In the genomic region with DNA sequence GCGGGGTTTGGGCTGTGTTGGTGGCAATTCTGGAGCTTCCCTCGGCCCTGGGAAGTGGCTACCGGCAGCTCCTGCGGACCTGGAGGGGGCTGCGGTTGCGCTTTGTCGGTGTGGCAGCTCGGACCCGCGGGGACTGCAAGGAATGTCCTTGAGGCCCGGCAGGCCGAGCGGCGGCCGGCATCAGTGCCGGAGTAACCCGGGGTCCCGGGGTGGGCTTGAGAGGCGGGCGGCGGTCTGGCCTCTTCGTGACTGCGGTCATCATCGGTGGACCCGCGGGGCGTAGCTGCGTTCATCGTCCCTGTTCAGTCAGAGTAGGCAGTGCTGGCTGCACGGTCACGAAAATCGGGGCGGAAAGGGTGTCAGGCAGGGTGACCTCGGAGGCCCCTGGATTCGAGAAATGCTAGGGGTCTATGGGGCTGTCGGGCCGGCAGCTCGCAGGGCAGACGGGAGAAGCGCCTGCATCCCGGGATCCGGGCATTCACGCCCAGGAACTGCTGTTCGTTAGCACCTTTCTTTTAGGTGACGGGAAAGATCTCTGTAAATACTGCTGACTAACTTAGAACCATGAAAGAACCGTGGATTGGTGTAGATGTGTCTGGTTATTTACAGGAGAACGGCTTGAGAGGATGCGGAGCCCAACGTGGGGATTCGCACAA, we compare ENCODE assay signal across 8 cellular contexts. TPM values are rescaled to one million over a fixed set of nuclear protein-coding genes. Genes with fewer than 3 reads are reported as not detected.
DNase-seq lines count a peak whose midpoint lies in the region; ATAC-seq, FAIRE-seq and TF ChIP-seq lines count a peak whose summit lies in the region.

No MANE protein-coding gene starts in this region.

- peak; percentile 4 for ATAC-seq in GM21717 (IDR thresholded peaks at IDR 0.05; ENCODE audit: unreplicated experiment)
- peak; percentile 15 for ATAC-seq in Panc1
- no peak for ATAC-seq in HG03039 (IDR thresholded peaks at IDR 0.05; ENCODE audit: unreplicated experiment)

- POLR2A ChIA-PET in Panc1 (lab: Charles Lee) = interaction anchor here (0.7 to 1.3 kb wide), 9 partner anchors 14 to 1593 kb away, joined by 3 to 12 read pairs (median 6); partner anchors contain the start of gene ANKRD31
- POLR2A ChIA-PET in MCF 10A (lab: Yijun Ruan, JAX) = interaction anchor here (0.6 to 6.0 kb wide), 31 partner anchors 8 to 1773 kb away, joined by 3 to 124 read pairs (median 4); partner anchors contain the start of genes ANKRA2, ANKRD31, CERT1 and GCNT4

- H3K27ac ChIP-seq in Panc1 (ENCODE audit: low read length) = peak overlapping the region; percentile 70
- peak overlapping the region; percentile 86 for H3K27ac ChIP-seq in keratinocyte (ENCODE audit: control insufficient read depth, insufficient read depth, low read length)

- peaks cover 23% of the 10 kb centered on the region for H4K20me1 ChIP-seq in keratinocyte (ENCODE audit: control insufficient read depth, extremely low read depth, insufficient read depth, low read length)

- CTCF ChIA-PET in Panc1 (lab: Charles Lee) = interaction anchor here (0.6 to 1.4 kb wide), 3 partner anchors 99 to 147 kb away, joined by 3 to 20 read pairs (median 11); partner anchors contain the start of gene ANKRD31
- CTCF ChIA-PET in MCF 10A (lab: Yijun Ruan, JAX) = interaction anchor here (0.7 to 2.0 kb wide), 11 partner anchors 16 to 1554 kb away, joined by 3 to 17 read pairs (median 4); partner anchors contain the start of gene ANKRD31

- in situ Hi-C loops in Panc1 (cut with HindIII; ENCODE audit: low pct_unique_long_range_greater_than_20kb, low sequenced_read_pairs) = no loop called here

- H3K4me2 ChIP-seq in keratinocyte (ENCODE audit: control insufficient read depth, extremely low read depth, insufficient read depth, low read depth, low read length) = peak overlapping the region; percentile 93

- H3K9me1 ChIP-seq in keratinocyte (ENCODE audit: control insufficient read depth, extremely low read depth, insufficient read depth, low read length) = peaks cover 2% of the 10 kb centered on the region

- BruUV-seq in Panc1 (replicated peaks; lab: Mats Ljungman, UMichigan) (no TSS peak), MCF 10A (replicated peaks; lab: Mats Ljungman, UMichigan) (no TSS peak)

- H3K36me3 Mint-ChIP-seq in CD14-positive monocyte (peaks cover 6 to 9% of the 10 kb centered on the region in 2 donors), MCF 10A (ENCODE audit: insufficient read depth, unreplicated experiment) (peaks cover 9% of the 10 kb centered on the region)

- peak overlapping the region; percentile 89 for H3K9ac ChIP-seq in keratinocyte (ENCODE audit: control insufficient read depth, extremely low read depth, insufficient read depth, low read length)

- H3K4me1 Mint-ChIP-seq in CD14-positive monocyte (peaks cover 35% of the 10 kb centered on the region), MCF 10A (ENCODE audit: insufficient read depth, unreplicated experiment) (peaks cover 37% of the 10 kb centered on the region)

- H3K4me1 ChIP-seq in Panc1 (ENCODE audit: control insufficient read depth, insufficient read depth, low read length) (peaks cover 31% of the 10 kb centered on the region), keratinocyte (ENCODE audit: control insufficient read depth, extremely low read depth, insufficient read depth, low read length) (peaks cover 43% of the 10 kb centered on the region)

- peaks cover 53% of the 10 kb centered on the region for H3K79me2 ChIP-seq in keratinocyte (ENCODE audit: control insufficient read depth, insufficient read depth, low read length)

- dilution Hi-C loops in keratinocyte (cut with MboI; ENCODE audit: extremely low pct_ligation_motif_present, low sequenced_read_pairs) = no loop called here

- no peak overlapping the region for H3K27ac Mint-ChIP-seq in CD14-positive monocyte
- H3K27ac Mint-ChIP-seq in MCF 10A (ENCODE audit: low read depth, unreplicated experiment) = no peak overlapping the region

- H3K36me3 ChIP-seq in Panc1 (ENCODE audit: control insufficient read depth, insufficient read depth, low read length) = peaks cover 2% of the 10 kb centered on the region
- H3K36me3 ChIP-seq in keratinocyte (ENCODE audit: control insufficient read depth in 2 of 2, extremely low read depth in 1 of 2, insufficient read depth in 2 of 2, low read length in 2 of 2) = peaks cover 0 to 2% of the 10 kb centered on the region in 2 experiments

- intact Hi-C loops in CD14-positive monocyte (cut with micrococcal nuclease) (loop anchor here (2.0 to 5.0 kb wide), 3 partner anchors 17 to 101 kb away; partner anchors contain the start of gene ANKRD31 (in 2 of the 2)), Panc1 (cut with micrococcal nuclease; ENCODE audit: unreplicated experiment) (loop anchor here (5.0 kb wide), 1 partner anchor 285 kb away; the partner anchor contains the start of gene GCNT4), MCF 10A (cut with micrococcal nuclease) (loop anchor here (1.0 to 10.0 kb wide), 7 partner anchors 59 to 573 kb away; partner anchors contain the start of genes ANKRD31, CERT1, GFM2 and NSA2)

- H3K27me3 ChIP-seq in Panc1 (ENCODE audit: control insufficient read depth, insufficient read depth, low read length) = no peaks in the 10 kb centered on the region
- no peaks in the 10 kb centered on the region for H3K27me3 ChIP-seq in keratinocyte (ENCODE audit: control insufficient read depth, extremely low read depth, insufficient read depth, low read length)

- H3K9me3 ChIP-seq in Panc1 (ENCODE audit: control insufficient read depth, insufficient read depth, low read depth, low read length) = no peaks in the 10 kb centered on the region
- no peaks in the 10 kb centered on the region for H3K9me3 ChIP-seq in keratinocyte (ENCODE audit: control insufficient read depth, low read depth, low read length)

- no peak for FAIRE-seq in keratinocyte (lab: Jason Lieb, UNC)

- no peaks in the 10 kb centered on the region for H3K27me3 Mint-ChIP-seq in CD14-positive monocyte (ENCODE audit: low read depth in 3 of 3)
- no peaks in the 10 kb centered on the region for H3K27me3 Mint-ChIP-seq in MCF 10A (ENCODE audit: insufficient read depth, unreplicated experiment)

- H3K9me3 Mint-ChIP-seq in CD14-positive monocyte = peaks cover 0 to 4% (median 0%) of the 10 kb centered on the region in 7 donors
- no peaks in the 10 kb centered on the region for H3K9me3 Mint-ChIP-seq in MCF 10A (ENCODE audit: unreplicated experiment)

- H2AFZ ChIP-seq in keratinocyte (ENCODE audit: control insufficient read depth, low read length) = no peak overlapping the region

- DNase-seq in CD14-positive monocyte (ENCODE audit: low spot score) = peak; percentile 45
- DNase-seq in Panc1 (ENCODE audit: low read depth, low spot score) = no peak
- DNase-seq in MCF 10A (ENCODE audit: unreplicated experiment) = peak; percentile 24
- no peak for DNase-seq in keratinocyte (ENCODE audit: low read depth, low spot score)
- peak; percentile 44 to 46 for DNase-seq in stimulated activated CD4-positive, alpha-beta T cell treated with anti-CD3 and anti-CD28 coated beads, Interleukin-2, amount 100 ng/mL, for 24 hours
- DNase-seq in dedifferentiated amniotic fluid mesenchymal stem cell (ENCODE audit: extremely low spot score) = no peak

- H3K4me3 Mint-ChIP-seq in CD14-positive monocyte = no peak overlapping the region
- no peak overlapping the region for H3K4me3 Mint-ChIP-seq in MCF 10A (ENCODE audit: unreplicated experiment)

- TF ChIP-seq CTCF in CD14-positive monocyte (IDR thresholded peaks at IDR 0.05) = no peak
- no peak for TF ChIP-seq CTCF in Panc1 (IDR thresholded peaks at IDR 0.05)
- no peak for TF ChIP-seq CTCF in MCF 10A (IDR thresholded peaks at IDR 0.05; ENCODE audit: unreplicated experiment)
- no peak for TF ChIP-seq CTCF in keratinocyte (optimal IDR thresholded peaks at IDR 0.05 in 1 of 3, IDR thresholded peaks at IDR 0.05 in 1 of 3, conservative IDR thresholded peaks at IDR 0.05 in 1 of 3; ENCODE audit: extremely low read depth in 1 of 3, insufficient read depth in 2 of 3, low read length in 3 of 3)

- H3K4me3 ChIP-seq in Panc1 (ENCODE audit: low read depth in 2 of 2, low read length in 2 of 2) (peak overlapping the region; percentile 70 to 97), keratinocyte (ENCODE audit: control insufficient read depth in 2 of 3, extremely low read depth in 1 of 3, insufficient read depth in 2 of 3, low read depth in 1 of 3, low read length in 3 of 3) (peak overlapping the region; percentile 66 to 97 (median 93))

RNA-seq across cellular contexts. Expression of gene HMGCR, which starts 0.5 kb away (rescaled TPM):
- polyA plus RNA-seq in CD14-positive monocyte (10 to 100 TPM; 31.9 to 33.3 TPM), keratinocyte (124 to 181 TPM (median 124 TPM) in 3 replicates)
- total RNA-seq in Panc1 (2021; ENCODE audit: unreplicated experiment) (113 TPM), MCF 10A (2022) (47.7 and 59.9 TPM in 2 replicates)
- 44.5 TPM for polyA plus RNA-seq in Panc1 (2012; ENCODE audit: insufficient read length)
- polyA plus RNA-seq in keratinocyte (2011; ENCODE audit: low read depth) = 109 TPM
- 28.9 and 62.6 TPM in 2 replicates for polyA plus RNA-seq in keratinocyte (2011; cell fraction: cytosol; rRNA removed)
- polyA plus RNA-seq in keratinocyte (2011; cell fraction: nucleus; rRNA removed) = 174 and 233 TPM in 2 replicates
- 113 and 126 TPM in 2 replicates for polyA plus RNA-seq in keratinocyte (2012; ENCODE audit: low replicate concordance)
- polyA minus RNA-seq in keratinocyte = 77.0 to 418 TPM (median 257 TPM) in 3 replicates
- 65.6 TPM for polyA minus RNA-seq in keratinocyte (2011; cell fraction: cytosol; rRNA and poly(A)+ RNA removed)
- 240 and 404 TPM in 2 replicates for polyA minus RNA-seq in keratinocyte (2011; cell fraction: nucleus; rRNA and poly(A)+ RNA removed)

Comparison
In these comparisons a context has a peak if more than half of its experiments do, and no peak if none do; other contexts are left out.
1. DNase-seq: peak in CD14-positive monocyte (single experiment), MCF 10A (single experiment) and stimulated activated CD4-positive, alpha-beta T cell treated with anti-CD3 and anti-CD28 coated beads, Interleukin-2, amount 100 ng/mL, for 24 hours (2 of 2); none in Panc1 (single experiment), keratinocyte (single experiment) and dedifferentiated amniotic fluid mesenchymal stem cell (single experiment).